In genomic region chrX:154375156-154375504, GRCh38 we compare ENCODE assay signal across 9 cellular contexts. TPM values are rescaled to one million over a fixed set of nuclear protein-coding genes. Genes with fewer than 3 reads are reported as not detected.
DNase-seq lines count a peak whose midpoint lies in the region; ATAC-seq, FAIRE-seq and TF ChIP-seq lines count a peak whose summit lies in the region.
"Had no signal": no experiment of that assay in that cellular context is flagged by ENCODE, and none has a peak within 500 bp of the region (broad histone marks: within the 10 kb centered on the region; RNA-seq: fewer than 3 reads in every experiment).

No MANE protein-coding gene starts in this region.

- peak overlapping the region in 3 of 10 donors; percentile 20 to 74 (median 33) for H3K4me3 Mint-ChIP-seq in naive thymus-derived CD8-positive, alpha-beta T cell

- no peak for DNase-seq in GM23248
- no peak for DNase-seq in Peyer's patch
- no peak for DNase-seq in epithelial cell of proximal tubule (ENCODE audit: low read depth)
- DNase-seq in HTR-8/SVneo (ENCODE audit: insufficient read length, low spot score) = no peak
- no peak for DNase-seq in substantia nigra (lab: John Stamatoyannopoulos, UW)
- no peak for DNase-seq in naive thymus-derived CD8-positive, alpha-beta T cell
- DNase-seq: stimulated activated CD4-positive, alpha-beta T cell treated with anti-CD3 and anti-CD28 coated beads, Interleukin-1b, Interleukin-23, amount 100 ng/mL, for 48 hours had no signal

- peak overlapping the region; percentile 35 for H3K27ac ChIP-seq in GM23248
- H3K27ac ChIP-seq in Peyer's patch = peak overlapping the region; percentile 22 to 97 (median 56)
- H3K27ac ChIP-seq in substantia nigra (ENCODE audit: low read depth, low read length, poor library complexity, severe bottlenecking) = no peak overlapping the region

- 85 to 87% methylated on average over 9 to 10 of the region's 10 CpGs for WGBS in GM23248 (ENCODE audit: low coverage in 1 of 2, low lambda C conversion rate in 2 of 2, missing lambda C conversion rate in 2 of 2), 2 experiments

- peak overlapping the region; percentile 72 for H3K9ac ChIP-seq in GM23248
- peak overlapping the region; percentile 18 for H3K9ac ChIP-seq in skeletal muscle satellite cell (ENCODE audit: low read depth, low read length)

- H3K4me1 Mint-ChIP-seq in naive thymus-derived CD8-positive, alpha-beta T cell = peaks cover 0 to 27% (median 19%) of the 10 kb centered on the region in 4 donors

- H2AFZ ChIP-seq in GM23248 = no peak overlapping the region

- no peaks in the 10 kb centered on the region for H4K20me1 ChIP-seq in GM23248 (ENCODE audit: insufficient read depth)

- no peaks in the 10 kb centered on the region for H3K9me3 Mint-ChIP-seq in naive thymus-derived CD8-positive, alpha-beta T cell

- H3F3A ChIP-seq in GM23248 (ENCODE audit: insufficient read depth) = no peaks in the 10 kb centered on the region

- no peak for TF ChIP-seq CTCF in Peyer's patch (IDR thresholded peaks at IDR 0.05)
- no peak for TF ChIP-seq CTCF in epithelial cell of proximal tubule (conservative IDR thresholded peaks at IDR 0.05; ENCODE audit: low read depth, low read length)

- H3K9me3 ChIP-seq in GM23248 (ENCODE audit: low read depth) (no peaks in the 10 kb centered on the region), Peyer's patch (no peaks in the 10 kb centered on the region), skeletal muscle satellite cell (replicated peaks; ENCODE audit: low read length) (no peaks in the 10 kb centered on the region)

- in situ Hi-C loops in GM23248 (cut with MboI) = no loop called here

- peak overlapping the region in 3 of 10 donors; percentile 29 to 60 (median 39) for H3K27ac Mint-ChIP-seq in naive thymus-derived CD8-positive, alpha-beta T cell

- H3K9me2 ChIP-seq in GM23248 (ENCODE audit: insufficient read depth) = no peaks in the 10 kb centered on the region

- H3K36me3 ChIP-seq in GM23248 (ENCODE audit: low read depth) (peaks cover under 1% of the 10 kb centered on the region; the same call in 1 of the 2 replicates), Peyer's patch (no peaks in the 10 kb centered on the region), skeletal muscle satellite cell (ENCODE audit: insufficient read depth, low read length) (peaks cover 8% of the 10 kb centered on the region)

- no peaks in the 10 kb centered on the region for H3K27me3 ChIP-seq in GM23248 (replicated peaks; ENCODE audit: insufficient read depth)
- no peaks in the 10 kb centered on the region for H3K27me3 ChIP-seq in Peyer's patch
- no peaks in the 10 kb centered on the region for H3K27me3 ChIP-seq in skeletal muscle satellite cell (ENCODE audit: control insufficient read depth, insufficient read depth, low read length)

- no peak for ATAC-seq in HG02610 (IDR thresholded peaks at IDR 0.05; ENCODE audit: unreplicated experiment)
- no peak for ATAC-seq in naive thymus-derived CD8-positive, alpha-beta T cell

- H3K4me3 ChIP-seq in GM23248 (peak overlapping the region; percentile 73), Peyer's patch (peak overlapping the region in 1 of 4 donors; percentile 79), epithelial cell of proximal tubule (ENCODE audit: low read depth, low read length) (peak overlapping the region; percentile 43), skeletal muscle satellite cell (ENCODE audit: low read length) (peak overlapping the region; percentile 56)

- no peak for FAIRE-seq in HTR-8/SVneo (lab: Jason Lieb, UNC)

- H3K27me3 Mint-ChIP-seq in naive thymus-derived CD8-positive, alpha-beta T cell = no peaks in the 10 kb centered on the region

- peaks cover 0 to 3% (median 0%) of the 10 kb centered on the region in 3 donors for H3K36me3 Mint-ChIP-seq in naive thymus-derived CD8-positive, alpha-beta T cell

- POLR2A ChIA-PET in naive thymus-derived CD8-positive, alpha-beta T cell (lab: Charles Lee) = interaction anchor here (1.0 to 3.1 kb wide), 5 partner anchors 20 to 447 kb away, joined by 3 to 17 read pairs (median 3); no protein-coding TSS in a partner anchor

- no peak overlapping the region for H3K4me2 ChIP-seq in GM23248 (ENCODE audit: unreplicated experiment)
- peak overlapping the region; percentile 73 for H3K4me2 ChIP-seq in skeletal muscle satellite cell (ENCODE audit: low read length)

- H3K79me2 ChIP-seq in GM23248 (ENCODE audit: insufficient read depth) = peaks cover 23% of the 10 kb centered on the region

- H3K4me1 ChIP-seq in GM23248 (ENCODE audit: insufficient read depth) (0 out of 2 replicates have a peak, but pooled peaks cover 7% of the 10 kb centered on the region), Peyer's patch (peaks cover 0 to 18% (median 7%) of the 10 kb centered on the region in 4 donors), skeletal muscle satellite cell (ENCODE audit: control insufficient read depth, insufficient read depth, low read length) (peaks cover 32% of the 10 kb centered on the region)

- TF ChIP-seq POLR2A in Peyer's patch (IDR thresholded peaks at IDR 0.05) = no peak

RNA-seq across cellular contexts. Expression of gene FLNA, which starts 0.7 kb away (rescaled TPM):
- 2,857 and 2,903 TPM in 2 replicates for total RNA-seq in GM23248 (2014; rRNA removed; shearing (Covaris generic))
- polyA plus RNA-seq in GM23248 (2016; fragmentation: Nextera tagmentation; extraction: Ambion mirVana) = 1,377 and 1,379 TPM in 2 replicates
- 100 to 1,000 TPM; 143 to 663 (median 328) TPM for total RNA-seq in Peyer's patch
- 953 and 1,430 TPM in 2 replicates for total RNA-seq in epithelial cell of proximal tubule
- 1,046 and 1,316 TPM in 2 replicates for total RNA-seq in skeletal muscle satellite cell (2012; rRNA removed)
- 100 to 1,000 TPM; 613 to 633 TPM for total RNA-seq in naive thymus-derived CD8-positive, alpha-beta T cell
- polyA plus RNA-seq in naive thymus-derived CD8-positive, alpha-beta T cell = 100 to 1,000 TPM; 156 to 341 (median 169) TPM

RNA-seq across cellular contexts. Expression of gene EMD, which starts 4.0 kb away (rescaled TPM):
- 39.7 TPM in 2 replicates for total RNA-seq in GM23248 (2014; rRNA removed; shearing (Covaris generic))
- 86.6 and 96.0 TPM in 2 replicates for polyA plus RNA-seq in GM23248 (2016; fragmentation: Nextera tagmentation; extraction: Ambion mirVana)
- 10 to 100 TPM; 21.7 to 31.4 (median 26.6) TPM for total RNA-seq in Peyer's patch
- 50.7 and 63.0 TPM in 2 replicates for total RNA-seq in epithelial cell of proximal tubule
- 33.2 and 44.3 TPM in 2 replicates for total RNA-seq in skeletal muscle satellite cell (2012; rRNA removed)
- total RNA-seq in naive thymus-derived CD8-positive, alpha-beta T cell = 10 to 100 TPM; 90.4 to 95.4 TPM
- polyA plus RNA-seq in naive thymus-derived CD8-positive, alpha-beta T cell = 10 to 100 TPM; 35.5 to 37.1 (median 35.7) TPM

RNA-seq across cellular contexts. Expression of gene RPL10, which starts 23.0 kb away (rescaled TPM):
- total RNA-seq in GM23248 (2014; rRNA removed; shearing (Covaris generic)) = 3,014 and 6,561 TPM in 2 replicates
- 1,381 and 1,435 TPM in 2 replicates for polyA plus RNA-seq in GM23248 (2016; fragmentation: Nextera tagmentation; extraction: Ambion mirVana)
- total RNA-seq in Peyer's patch (1,000 to 10,000 TPM; 1,992 to 4,644 (median 2,626) TPM), epithelial cell of proximal tubule (5,736 and 6,055 TPM in 2 replicates)
- 2,217 and 3,625 TPM in 2 replicates for total RNA-seq in skeletal muscle satellite cell (2012; rRNA removed)
- 1,000 to 10,000 TPM; 4,733 to 4,862 TPM for total RNA-seq in naive thymus-derived CD8-positive, alpha-beta T cell
- 1,000 to 10,000 TPM; 5,585 to 7,081 (median 6,663) TPM for polyA plus RNA-seq in naive thymus-derived CD8-positive, alpha-beta T cell

RNA-seq across cellular contexts. Expression of gene DNASE1L1, which starts 33.9 kb away (rescaled TPM):
- 60.7 TPM in 2 replicates for total RNA-seq in GM23248 (2014; rRNA removed; shearing (Covaris generic))
- 16.6 and 17.0 TPM in 2 replicates for polyA plus RNA-seq in GM23248 (2016; fragmentation: Nextera tagmentation; extraction: Ambion mirVana)
- total RNA-seq in Peyer's patch (10 to 100 TPM; 23.9 to 41.2 (median 32.2) TPM), epithelial cell of proximal tubule (20.7 and 27.7 TPM in 2 replicates)
- 22.3 and 35.5 TPM in 2 replicates for total RNA-seq in skeletal muscle satellite cell (2012; rRNA removed)
- total RNA-seq in naive thymus-derived CD8-positive, alpha-beta T cell = 10 to 100 TPM; 16.6 to 19.9 TPM
- 10 to 100 TPM; 12.7 to 15.3 (median 12.8) TPM for polyA plus RNA-seq in naive thymus-derived CD8-positive, alpha-beta T cell

RNA-seq across cellular contexts. Expression of gene TAFAZZIN, which starts 36.2 kb away (rescaled TPM):
- 17.6 and 38.8 TPM in 2 replicates for total RNA-seq in GM23248 (2014; rRNA removed; shearing (Covaris generic))
- 18.2 and 20.5 TPM in 2 replicates for polyA plus RNA-seq in GM23248 (2016; fragmentation: Nextera tagmentation; extraction: Ambion mirVana)
- total RNA-seq in Peyer's patch = 100 to 1,000 TPM; 105 to 147 (median 112) TPM
- 33.6 and 55.8 TPM in 2 replicates for total RNA-seq in epithelial cell of proximal tubule
- total RNA-seq in skeletal muscle satellite cell (2012; rRNA removed) = 13.1 and 16.0 TPM in 2 replicates
- 100 to 1,000 TPM; 111 to 112 TPM for total RNA-seq in naive thymus-derived CD8-positive, alpha-beta T cell
- 10 to 100 TPM; 29.3 to 39.8 (median 37.8) TPM for polyA plus RNA-seq in naive thymus-derived CD8-positive, alpha-beta T cell
